Comparison of ENCODE assay signal across 9 cellular contexts in the genomic region with DNA sequence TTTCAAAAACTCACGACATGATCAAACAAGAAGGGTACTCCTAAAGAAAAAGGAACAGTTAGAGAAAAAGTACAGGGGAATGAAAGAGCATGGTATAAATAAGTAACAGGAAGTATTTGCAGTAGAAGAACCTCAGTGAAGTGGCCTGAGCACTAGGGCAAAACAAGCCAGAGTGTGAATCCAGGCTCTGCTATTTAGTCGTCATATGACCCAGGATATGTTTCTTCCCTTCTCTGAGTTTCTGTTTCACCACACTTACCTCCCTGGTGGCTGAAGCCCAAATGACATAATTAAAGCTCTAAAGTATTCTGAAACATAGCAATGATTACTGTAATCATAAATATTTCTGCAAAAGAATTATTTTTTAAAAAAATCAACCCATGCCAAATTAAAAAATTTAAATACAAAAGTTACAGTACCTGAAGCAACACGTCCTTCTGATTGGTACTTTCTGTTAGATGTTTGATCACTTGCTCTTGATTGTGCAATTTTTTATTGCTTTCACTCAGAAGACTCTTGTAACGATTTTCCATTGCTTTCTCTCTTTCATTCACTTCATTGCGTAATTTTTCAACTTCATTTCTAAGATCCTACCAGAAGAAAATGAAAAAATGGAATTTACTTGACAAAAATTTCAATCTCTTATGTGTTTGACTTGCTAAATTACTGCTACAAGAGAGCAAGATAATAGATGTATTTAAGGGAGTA.
DNase-seq lines count a peak whose midpoint lies in the region; ATAC-seq, FAIRE-seq and TF ChIP-seq lines count a peak whose summit lies in the region.
"Had no signal": no experiment of that assay in that cellular context is flagged by ENCODE, and none has a peak within 500 bp of the region (broad histone marks: within the 10 kb centered on the region; RNA-seq: fewer than 3 reads in every experiment).

No MANE protein-coding gene starts in this region.

- no peaks in the 10 kb centered on the region for H3K27me3 ChIP-seq in K562 (ENCODE audit: control insufficient read depth in 2 of 2, insufficient read depth in 2 of 2, low read length in 2 of 2)
- H3K27me3 ChIP-seq in SK-N-SH (ENCODE audit: insufficient read depth) = no peaks in the 10 kb centered on the region

- H3K9me2 ChIP-seq in SK-N-SH = no peaks in the 10 kb centered on the region

- TF ChIP-seq CTCF in K562 (IDR thresholded peaks at IDR 0.05 in 2 of 3, conservative IDR thresholded peaks at IDR 0.05 in 1 of 3; ENCODE audit: insufficient read depth in 2 of 3, low read depth in 1 of 3, low read length in 3 of 3) (no peak), SK-N-SH (IDR thresholded peaks at IDR 0.05) (no peak), D721Med (IDR thresholded peaks at IDR 0.05; ENCODE audit: insufficient read depth, missing control alignments) (no peak)

- intact Hi-C loops in K562 (cut with micrococcal nuclease) = no loop called here

- H3K4me2 ChIP-seq in K562 (ENCODE audit: insufficient read depth, low read length) (no peak overlapping the region), SK-N-SH (no peak overlapping the region)

- H3K36me3 ChIP-seq in K562 (ENCODE audit: control insufficient read depth, insufficient read depth, low read length) = peaks cover 47% of the 10 kb centered on the region
- H3K36me3 ChIP-seq in SK-N-SH (replicated peaks in 1 of 2; ENCODE audit: control insufficient read depth in 1 of 2, insufficient read depth in 2 of 2, low read length in 1 of 2) = peaks cover 24 to 45% of the 10 kb centered on the region in 2 experiments

- TF ChIP-seq RAD21 in K562 (CRISPR knock-in tag; conservative IDR thresholded peaks at IDR 0.05 in 1 of 2, IDR thresholded peaks at IDR 0.05 in 1 of 2) (no peak), SK-N-SH (IDR thresholded peaks at IDR 0.05; ENCODE audit: low read length) (no peak)

- no peaks in the 10 kb centered on the region for H3K79me2 ChIP-seq in K562 (ENCODE audit: control insufficient read depth, insufficient read depth, low read length)
- H3K79me2 ChIP-seq in SK-N-SH (ENCODE audit: insufficient read depth) = 0 out of 2 replicates have a peak, but pooled peaks cover 3% of the 10 kb centered on the region

- FAIRE-seq in K562 (lab: Jason Lieb, UNC) (no peak), D721Med (lab: Jason Lieb, UNC) (no peak)

- 95% methylated on average over 5 of the region's 5 CpGs for WGBS in K562 (ENCODE audit: insufficient coverage, low coverage, missing lambda C conversion rate)
- WGBS in SK-N-SH (ENCODE audit: low lambda C conversion rate) = 93% methylated on average over 5 of the region's 5 CpGs

- ATAC-seq in GM19395 (IDR thresholded peaks at IDR 0.05; ENCODE audit: unreplicated experiment) (peak; percentile 97), HG03175 (IDR thresholded peaks at IDR 0.05; ENCODE audit: unreplicated experiment) (peak; percentile 99), K562 (no peak)

- H3K9me1 ChIP-seq in K562 (ENCODE audit: control insufficient read depth, insufficient read depth, low read length) = no peaks in the 10 kb centered on the region

- POLR2A ChIA-PET in K562 (lab: Yijun Ruan, JAX) = no interaction called here
- POLR2A ChIA-PET in SK-N-SH (lab: Yijun Ruan, JAX) = no interaction called here

- BruUV-seq in K562 (replicated peaks; lab: Mats Ljungman, UMichigan) = no TSS peak

- CTCF ChIA-PET in K562 (lab: Yijun Ruan, JAX; ENCODE audit: low intra/inter-chr PET ratio) = no interaction called here
- CTCF ChIA-PET in SK-N-SH (lab: Yijun Ruan, JAX) = interaction anchor here (1.0 kb wide), 1 partner anchor 9 kb away, joined by 3 read pairs; no protein-coding TSS in a partner anchor

- H3K4me1 ChIP-seq in K562 (replicated peaks in 1 of 2; ENCODE audit: control insufficient read depth in 2 of 2, insufficient read depth in 2 of 2, low read length in 2 of 2) (no peaks in the 10 kb centered on the region), SK-N-SH (ENCODE audit: control insufficient read depth in 1 of 2, insufficient read depth in 2 of 2, low read depth in 1 of 2, low read length in 1 of 2) (peaks cover 0 to 5% of the 10 kb centered on the region in 2 experiments; a peak in 1 of 4 replicates)

- TF ChIP-seq EP300 in K562 (IDR thresholded peaks at IDR 0.05; ENCODE audit: low read length) (no peak), SK-N-SH (IDR thresholded peaks at IDR 0.05; ENCODE audit: borderline replicate concordance in 1 of 2, low read depth in 1 of 2, low read length in 1 of 2) (no peak)

- H3K9ac ChIP-seq in K562 (ENCODE audit: insufficient read depth in 1 of 2, low read depth in 2 of 2, low read length in 2 of 2) = no peak overlapping the region
- no peak overlapping the region for H3K9ac ChIP-seq in SK-N-SH

- no peak overlapping the region for H3K4me3 ChIP-seq in K562
- no peak overlapping the region for H3K4me3 ChIP-seq in SK-N-SH (ENCODE audit: low read depth in 2 of 2, low read length in 1 of 2)
- H3K4me3 ChIP-seq: skin epidermis had no signal

- in situ Hi-C loops in K562 (cut with MboI) = no loop called here

- no peaks in the 10 kb centered on the region for H3K9me3 ChIP-seq in K562 (replicated peaks; ENCODE audit: control insufficient read depth, insufficient read depth, low read depth, low read length)
- no peaks in the 10 kb centered on the region for H3K9me3 ChIP-seq in SK-N-SH

- H2AFZ ChIP-seq in K562 (ENCODE audit: low read depth, low read length) (no peak overlapping the region), SK-N-SH (ENCODE audit: low read depth) (no peak overlapping the region)

- H3K27ac ChIP-seq in K562 (ENCODE audit: extremely low read depth, low read depth, low read length) (no peak overlapping the region), SK-N-SH (ENCODE audit: low read depth in 2 of 2, low read length in 1 of 2) (no peak overlapping the region)

- H3F3A ChIP-seq in SK-N-SH (replicated peaks; ENCODE audit: insufficient read depth) = no peaks in the 10 kb centered on the region

- peak; percentile 21 for DNase-seq in AG08395 (ENCODE audit: low spot score)
- DNase-seq in K562 (ENCODE audit: extremely low read depth in 1 of 4, low spot score in 3 of 4) = no peak
- no peak for DNase-seq in SK-N-SH
- no peak for DNase-seq in D721Med (ENCODE audit: insufficient read length, low spot score)
- no peak for DNase-seq in activated CD4-positive, alpha-beta T cell treated with anti-CD3 and anti-CD28 coated beads, Interleukin-2, amount 50 U/mL, for 4 hours
- no peak for DNase-seq in dedifferentiated amniotic fluid mesenchymal stem cell (ENCODE audit: extremely low spot score)

- TF ChIP-seq POLR2A in K562 (conservative IDR thresholded peaks at IDR 0.05) = no peak

- H4K20me1 ChIP-seq in K562 (replicated peaks; ENCODE audit: control insufficient read depth, insufficient read depth, low read length) (no peaks in the 10 kb centered on the region), SK-N-SH (ENCODE audit: insufficient read depth) (no peaks in the 10 kb centered on the region)

TF ChIP-seq in K562, 482 proteins besides CTCF, POLR2A, EP300 and RAD21:
- TF ChIP-seq ZNF75A (CRISPR knock-in tag; IDR thresholded peaks at IDR 0.05) = no peak
- peak; percentile 87 for TF ChIP-seq CEBPB (tag; IDR thresholded peaks at IDR 0.05)
- no peak for TF ChIP-seq CEBPG (CRISPR knock-in tag; IDR thresholded peaks at IDR 0.05)
- TF ChIP-seq CEBPG (tag; conservative IDR thresholded peaks at IDR 0.05 in 1 of 2, IDR thresholded peaks at IDR 0.05 in 1 of 2) = peak; percentile 78 to 90

TF ChIP-seq in SK-N-SH, 30 proteins besides CTCF, POLR2A, EP300 and RAD21 (continues in another document):
- TF ChIP-seq FOXJ3 (CRISPR knock-in tag; IDR thresholded peaks at IDR 0.05) (no peak), SIN3A (IDR thresholded peaks at IDR 0.05; ENCODE audit: borderline replicate concordance, low read depth, low read length) (no peak), SMC3 (IDR thresholded peaks at IDR 0.05; ENCODE audit: low read depth, low read length) (no peak), GABPA (IDR thresholded peaks at IDR 0.05; ENCODE audit: low read depth) (no peak), MEF2A (IDR thresholded peaks at IDR 0.05; ENCODE audit: borderline replicate concordance, low read depth) (no peak), RFX5 (IDR thresholded peaks at IDR 0.05; ENCODE audit: low read length) (no peak), CHD2 (IDR thresholded peaks at IDR 0.05; ENCODE audit: low read length, partially characterized antibody) (no peak), FOXM1 (IDR thresholded peaks at IDR 0.05; ENCODE audit: low read depth) (no peak), JUND (IDR thresholded peaks at IDR 0.05) (no peak), GATA2 (CRISPR knock-in tag; IDR thresholded peaks at IDR 0.05) (no peak), POLR2AphosphoS5 (IDR thresholded peaks at IDR 0.05; ENCODE audit: low read depth, low read length) (no peak), NFIC (IDR thresholded peaks at IDR 0.05; ENCODE audit: borderline replicate concordance) (no peak)
- TF ChIP-seq, protein P1, sequence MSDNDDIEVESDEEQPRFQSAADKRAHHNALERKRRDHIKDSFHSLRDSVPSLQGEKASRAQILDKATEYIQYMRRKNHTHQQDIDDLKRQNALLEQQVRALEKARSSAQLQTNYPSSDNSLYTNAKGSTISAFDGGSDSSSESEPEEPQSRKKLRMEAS (IDR thresholded peaks at IDR 0.05; ENCODE audit: low read depth) = no peak
- TF ChIP-seq, protein P2, sequence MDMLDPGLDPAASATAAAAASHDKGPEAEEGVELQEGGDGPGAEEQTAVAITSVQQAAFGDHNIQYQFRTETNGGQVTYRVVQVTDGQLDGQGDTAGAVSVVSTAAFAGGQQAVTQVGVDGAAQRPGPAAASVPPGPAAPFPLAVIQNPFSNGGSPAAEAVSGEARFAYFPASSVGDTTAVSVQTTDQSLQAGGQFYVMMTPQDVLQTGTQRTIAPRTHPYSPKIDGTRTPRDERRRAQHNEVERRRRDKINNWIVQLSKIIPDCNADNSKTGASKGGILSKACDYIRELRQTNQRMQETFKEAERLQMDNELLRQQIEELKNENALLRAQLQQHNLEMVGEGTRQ (IDR thresholded peaks at IDR 0.05; ENCODE audit: borderline replicate concordance, low read depth, low read length) = no peak
- TF ChIP-seq, protein P3, sequence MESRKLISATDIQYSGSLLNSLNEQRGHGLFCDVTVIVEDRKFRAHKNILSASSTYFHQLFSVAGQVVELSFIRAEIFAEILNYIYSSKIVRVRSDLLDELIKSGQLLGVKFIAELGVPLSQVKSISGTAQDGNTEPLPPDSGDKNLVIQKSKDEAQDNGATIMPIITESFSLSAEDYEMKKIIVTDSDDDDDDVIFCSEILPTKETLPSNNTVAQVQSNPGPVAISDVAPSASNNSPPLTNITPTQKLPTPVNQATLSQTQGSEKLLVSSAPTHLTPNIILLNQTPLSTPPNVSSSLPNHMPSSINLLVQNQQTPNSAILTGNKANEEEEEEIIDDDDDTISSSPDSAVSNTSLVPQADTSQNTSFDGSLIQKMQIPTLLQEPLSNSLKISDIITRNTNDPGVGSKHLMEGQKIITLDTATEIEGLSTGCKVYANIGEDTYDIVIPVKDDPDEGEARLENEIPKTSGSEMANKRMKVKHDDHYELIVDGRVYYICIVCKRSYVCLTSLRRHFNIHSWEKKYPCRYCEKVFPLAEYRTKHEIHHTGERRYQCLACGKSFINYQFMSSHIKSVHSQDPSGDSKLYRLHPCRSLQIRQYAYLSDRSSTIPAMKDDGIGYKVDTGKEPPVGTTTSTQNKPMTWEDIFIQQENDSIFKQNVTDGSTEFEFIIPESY (IDR thresholded peaks at IDR 0.05; ENCODE audit: borderline replicate concordance, low read depth) = no peak
